Comparison of ENCODE assay signal across 18 cellular contexts in genomic region chr4:110020681-110021443, GRCh38.
"Had no signal": no experiment of that assay in that cellular context is flagged by ENCODE, and none has a peak within 500 bp of the region (broad histone marks: within the 10 kb centered on the region; RNA-seq: fewer than 3 reads in every experiment).

No MANE protein-coding gene starts in this region.

- H3K36me3 ChIP-seq: colonic mucosa, tibial artery, uterus had no signal

- H3K9me3 ChIP-seq: body of pancreas, colonic mucosa, mucosa of descending colon, tibial artery, uterus had no signal

- H3K27ac Mint-ChIP-seq: activated CD4-positive, alpha-beta memory T cell treated with anti-CD3 and anti-CD28 coated beads for 36 hours; activated CD4-positive, alpha-beta T cell treated with anti-CD3 and anti-CD28 coated beads for 36 hours; activated CD8-positive, alpha-beta memory T cell treated with anti-CD3 and anti-CD28 coated beads, Interleukin-2, amount 10 ng/mL, durations not matched to agents 7 days and 5 days; activated naive CD4-positive, alpha-beta T cell treated with anti-CD3 and anti-CD28 coated beads, Interleukin-2, amount 10 ng/mL, durations not matched to agents 7 days and 5 days; activated T-helper 2 cell treated with anti-CD3 and anti-CD28 coated beads, Interferon-gamma antibody, Interleukin-2, Interleukin-4, amounts not matched to agents 10 μg/mL and 5 μg/mL and 100 μg/mL, durations not matched to agents 14 hours and 24 hours and 36 hours; naive thymus-derived CD4-positive, alpha-beta T cell; stimulated activated effector memory CD8-positive, alpha-beta T cell treated with anti-CD3 and anti-CD28 coated beads, Interleukin-12 subunit alpha, Interleukin-12 subunit beta, amount 100 ng/mL, for 72 hours had no signal

- H3K27ac ChIP-seq: body of pancreas, colonic mucosa, tibial artery, uterus had no signal

- H3K4me3 Mint-ChIP-seq: activated CD4-positive, alpha-beta memory T cell treated with anti-CD3 and anti-CD28 coated beads for 36 hours; activated CD4-positive, alpha-beta T cell treated with anti-CD3 and anti-CD28 coated beads for 36 hours; activated CD8-positive, alpha-beta memory T cell treated with anti-CD3 and anti-CD28 coated beads, Interleukin-2, amount 10 ng/mL, durations not matched to agents 7 days and 5 days; activated naive CD4-positive, alpha-beta T cell treated with anti-CD3 and anti-CD28 coated beads, Interleukin-2, amount 10 ng/mL, durations not matched to agents 7 days and 5 days; naive thymus-derived CD4-positive, alpha-beta T cell; stimulated activated effector memory CD8-positive, alpha-beta T cell treated with anti-CD3 and anti-CD28 coated beads, Interleukin-12 subunit alpha, Interleukin-12 subunit beta, amount 100 ng/mL, for 72 hours had no signal

- DNase-seq: activated CD4-positive, alpha-beta memory T cell treated with anti-CD3 and anti-CD28 coated beads for 36 hours; activated CD4-positive, alpha-beta T cell treated with anti-CD3 and anti-CD28 coated beads for 36 hours; activated CD8-positive, alpha-beta memory T cell treated with anti-CD3 and anti-CD28 coated beads, Interleukin-2, amount 10 ng/mL, durations not matched to agents 7 days and 5 days; activated naive CD4-positive, alpha-beta T cell treated with anti-CD3 and anti-CD28 coated beads, Interleukin-2, amount 10 ng/mL, durations not matched to agents 7 days and 5 days; activated T-cell treated with anti-CD3 and anti-CD28 coated beads, Interleukin-2, amount 50 U/mL, for 1 hour; amygdala; body of pancreas; central memory CD4-positive, alpha-beta T cell; colonic mucosa; hippocampal formation; mucosa of descending colon; naive thymus-derived CD4-positive, alpha-beta T cell; tibial artery; uterus had no signal

- H3K4me1 ChIP-seq: body of pancreas, colonic mucosa, tibial artery, uterus had no signal

- H3K36me3 Mint-ChIP-seq: activated CD8-positive, alpha-beta memory T cell treated with anti-CD3 and anti-CD28 coated beads, Interleukin-2, amount 10 ng/mL, durations not matched to agents 7 days and 5 days; activated naive CD4-positive, alpha-beta T cell treated with anti-CD3 and anti-CD28 coated beads, Interleukin-2, amount 10 ng/mL, durations not matched to agents 7 days and 5 days; stimulated activated effector memory CD8-positive, alpha-beta T cell treated with anti-CD3 and anti-CD28 coated beads, Interleukin-12 subunit alpha, Interleukin-12 subunit beta, amount 100 ng/mL, for 72 hours had no signal

- H3K4me3 ChIP-seq: body of pancreas, colonic mucosa, mucosa of descending colon, tibial artery, uterus had no signal

- H3K27me3 Mint-ChIP-seq: activated CD4-positive, alpha-beta memory T cell treated with anti-CD3 and anti-CD28 coated beads for 36 hours; activated CD4-positive, alpha-beta T cell treated with anti-CD3 and anti-CD28 coated beads for 36 hours had no signal

- ATAC-seq: activated CD4-positive, alpha-beta T cell treated with anti-CD3 and anti-CD28 coated beads for 36 hours; activated CD8-positive, alpha-beta memory T cell treated with anti-CD3 and anti-CD28 coated beads, Interleukin-2, amount 10 ng/mL, durations not matched to agents 7 days and 5 days; body of pancreas; esophagus mucosa; left lobe of liver; mucosa of descending colon; naive thymus-derived CD4-positive, alpha-beta T cell; stimulated activated effector memory CD8-positive, alpha-beta T cell treated with anti-CD3 and anti-CD28 coated beads, Interleukin-12 subunit alpha, Interleukin-12 subunit beta, amount 100 ng/mL, for 72 hours had no signal

- H3K9me3 Mint-ChIP-seq: activated naive CD4-positive, alpha-beta T cell treated with anti-CD3 and anti-CD28 coated beads, Interleukin-2, amount 10 ng/mL, durations not matched to agents 7 days and 5 days; activated T-helper 2 cell treated with anti-CD3 and anti-CD28 coated beads, Interferon-gamma antibody, Interleukin-2, Interleukin-4, amounts not matched to agents 10 μg/mL and 5 μg/mL and 100 μg/mL, durations not matched to agents 14 hours and 24 hours and 36 hours; stimulated activated effector memory CD8-positive, alpha-beta T cell treated with anti-CD3 and anti-CD28 coated beads, Interleukin-12 subunit alpha, Interleukin-12 subunit beta, amount 100 ng/mL, for 72 hours had no signal

- H3K4me1 Mint-ChIP-seq: activated CD8-positive, alpha-beta memory T cell treated with anti-CD3 and anti-CD28 coated beads, Interleukin-2, amount 10 ng/mL, durations not matched to agents 7 days and 5 days; activated naive CD4-positive, alpha-beta T cell treated with anti-CD3 and anti-CD28 coated beads, Interleukin-2, amount 10 ng/mL, durations not matched to agents 7 days and 5 days had no signal

- H3K27me3 ChIP-seq: body of pancreas, colonic mucosa, tibial artery, uterus had no signal
